In the genomic region with DNA sequence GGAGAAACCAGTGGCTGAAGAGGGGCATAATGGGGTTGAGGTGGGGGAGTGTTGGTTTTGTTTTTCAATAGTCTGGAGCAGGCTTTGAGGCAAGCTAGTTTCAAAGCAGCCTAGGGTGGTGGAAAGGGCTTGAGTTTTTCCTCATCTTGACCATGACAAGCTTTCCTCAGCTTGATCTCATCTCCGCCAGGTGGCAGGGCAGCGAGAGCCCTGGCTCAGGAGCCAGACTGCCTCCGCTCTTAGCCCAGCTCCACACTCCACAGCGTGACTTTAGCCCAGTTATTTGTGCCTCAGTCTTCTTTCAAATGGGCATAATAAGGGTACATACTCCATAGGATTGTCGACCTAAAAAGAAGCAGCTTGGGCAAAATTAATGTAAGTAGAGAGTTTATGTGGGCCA, we compare ENCODE assay signal across 1 cellular context.
TF ChIP-seq lines count a peak whose summit lies in the region.

No MANE protein-coding gene starts in this region.

TF ChIP-seq in HepG2, 621 proteins besides CTCF, POLR2A, EP300 and RAD21:
- peak; percentile 73 for TF ChIP-seq ZNF629 (CRISPR knock-in tag; conservative IDR thresholded peaks at IDR 0.05)
- TF ChIP-seq ZNF703 (CRISPR knock-in tag; IDR thresholded peaks at IDR 0.05; ENCODE audit: borderline replicate concordance): no peak
- 0 out of 2 replicates have a peak, but pooled peaks have one; percentile 34 for TF ChIP-seq STAG1 (CRISPR knock-in tag; IDR thresholded peaks at IDR 0.05)
- no peak for TF ChIP-seq GMEB1 (CRISPR knock-in tag; IDR thresholded peaks at IDR 0.05; ENCODE audit: borderline replicate concordance)
- no peak for TF ChIP-seq HNRNPL (IDR thresholded peaks at IDR 0.05; ENCODE audit: low read depth, low read length)
- TF ChIP-seq SMC3 (IDR thresholded peaks at IDR 0.05; ENCODE audit: low read length): peak; percentile 32; the same call in 1 of the 2 replicates
- TF ChIP-seq CSRNP1 (CRISPR knock-in tag; IDR thresholded peaks at IDR 0.05): no peak
- TF ChIP-seq ZNF207 (IDR thresholded peaks at IDR 0.05; ENCODE audit: borderline replicate concordance): no peak
- no peak for TF ChIP-seq MED8 (CRISPR knock-in tag; IDR thresholded peaks at IDR 0.05; ENCODE audit: insufficient replicate concordance)
- peak; percentile 49 for TF ChIP-seq XRCC5 (optimal IDR thresholded peaks at IDR 0.05; ENCODE audit: low read length)
- no peak for TF ChIP-seq ZNF572 (CRISPR knock-in tag; IDR thresholded peaks at IDR 0.05)
- no peak for TF ChIP-seq JUND (CRISPR knock-in tag; IDR thresholded peaks at IDR 0.05)
- TF ChIP-seq ZC3H13 (CRISPR knock-in tag; IDR thresholded peaks at IDR 0.05): no peak
- TF ChIP-seq, protein P1, sequence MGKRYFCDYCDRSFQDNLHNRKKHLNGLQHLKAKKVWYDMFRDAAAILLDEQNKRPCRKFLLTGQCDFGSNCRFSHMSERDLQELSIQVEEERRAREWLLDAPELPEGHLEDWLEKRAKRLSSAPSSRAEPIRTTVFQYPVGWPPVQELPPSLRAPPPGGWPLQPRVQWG (CRISPR knock-in tag; IDR thresholded peaks at IDR 0.05; ENCODE audit: borderline replicate concordance, low read depth): no peak
